12 cellular contexts compared by ENCODE assay signal in genomic region chr5:131647078-131647769, GRCh38. TPM values are rescaled to one million over a fixed set of nuclear protein-coding genes. Genes with fewer than 3 reads are reported as not detected.
DNase-seq lines count a peak whose midpoint lies in the region; ATAC-seq and TF ChIP-seq lines count a peak whose summit lies in the region.
"Had no signal": no experiment of that assay in that cellular context is flagged by ENCODE, and none has a peak within 500 bp of the region (broad histone marks: within the 10 kb centered on the region; RNA-seq: fewer than 3 reads in every experiment).

No MANE protein-coding gene starts in this region.

- peak; percentile 19 for DNase-seq in GM10266 (ENCODE audit: extremely low spot score)
- DNase-seq in Karpas-422, result peak; percentile 70
- no peak for DNase-seq in left ventricle myocardium inferior
- no peak for DNase-seq in cardiac septum (ENCODE audit: low spot score)
- no peak for DNase-seq in NCI-H2196 (lab: John Stamatoyannopoulos, UW; ENCODE audit: unreplicated experiment)
- DNase-seq: C1 segment of cervical spinal cord, NCI-H345, SW 1271, thyroid gland had no signal

- H3K27ac ChIP-seq in Karpas-422 (ENCODE audit: low read length) (peak overlapping the region; percentile 80), left ventricle myocardium inferior (replicated peaks) (no peak overlapping the region)
- H3K27ac ChIP-seq: thyroid gland had no signal

- peak overlapping the region; percentile 14 for H3K9ac ChIP-seq in Karpas-422 (ENCODE audit: low read length)

- no peaks in the 10 kb centered on the region; the same call in 1 of the 2 replicates for H3K9me3 ChIP-seq in Karpas-422 (ENCODE audit: low read length)
- H3K9me3 ChIP-seq in left ventricle myocardium inferior (replicated peaks), result no peaks in the 10 kb centered on the region
- H3K9me3 ChIP-seq: thyroid gland had no signal

- no peaks in the 10 kb centered on the region for H4K20me1 ChIP-seq in Karpas-422 (ENCODE audit: insufficient read depth, low read depth, low read length)

- H3K4me1 ChIP-seq in Karpas-422 (ENCODE audit: low read length) (peaks cover 43% of the 10 kb centered on the region), left ventricle myocardium inferior (no peaks in the 10 kb centered on the region)
- H3K4me1 ChIP-seq: thyroid gland had no signal

- H3K36me3 ChIP-seq in Karpas-422 (ENCODE audit: insufficient read depth, low read length) (peaks cover 37% of the 10 kb centered on the region), left ventricle myocardium inferior (peaks cover 78% of the 10 kb centered on the region)

- peak overlapping the region; percentile 56 for H3K4me2 ChIP-seq in Karpas-422 (ENCODE audit: low read depth, low read length, poor library complexity, severe bottlenecking)

- H3K9me2 ChIP-seq in Karpas-422 (replicated peaks; ENCODE audit: insufficient read depth, low read length), result no peaks in the 10 kb centered on the region

- peak; percentile 83 for ATAC-seq in GM19395 (IDR thresholded peaks at IDR 0.05; ENCODE audit: unreplicated experiment)
- peak; percentile 78 for ATAC-seq in HG02884 (IDR thresholded peaks at IDR 0.05; ENCODE audit: unreplicated experiment)
- no peak for ATAC-seq in SK-N-SH treated with all-trans-retinoic acid at 6 μM for 48 hours

- intact Hi-C loops in left ventricle myocardium inferior (cut with micrococcal nuclease) (no loop called here), cardiac septum (cut with DNase I) (no loop called here)

- H3K4me3 ChIP-seq in Karpas-422 (ENCODE audit: low read length), result peak overlapping the region; percentile 22
- H3K4me3 ChIP-seq in left ventricle myocardium inferior, result no peak overlapping the region
- H3K4me3 ChIP-seq: thyroid gland had no signal

- H2AFZ ChIP-seq in Karpas-422 (ENCODE audit: low read length), result peak overlapping the region; percentile 4

- peak; percentile 23 for TF ChIP-seq CTCF in GM10266 (IDR thresholded peaks at IDR 0.05; ENCODE audit: control insufficient read depth, insufficient read depth, low read depth, missing control alignments)
- TF ChIP-seq CTCF in left ventricle myocardium inferior (IDR thresholded peaks at IDR 0.05; ENCODE audit: borderline replicate concordance), result no peak

- H3K27me3 ChIP-seq in Karpas-422 (ENCODE audit: low read length) (no peaks in the 10 kb centered on the region), left ventricle myocardium inferior (ENCODE audit: low read depth) (no peaks in the 10 kb centered on the region)
- H3K27me3 ChIP-seq: thyroid gland had no signal

- peaks cover 20% of the 10 kb centered on the region; the same call in 1 of the 2 replicates for H3K79me2 ChIP-seq in Karpas-422 (ENCODE audit: low read length)

TF ChIP-seq in SK-N-SH treated with all-trans-retinoic acid at 6 μM for 48 hours, 23 proteins besides CTCF, POLR2A, EP300 and RAD21:
- TF ChIP-seq ESRRG (CRISPR knock-in tag; IDR thresholded peaks at IDR 0.05) (no peak), ZNF565 (CRISPR knock-in tag; conservative IDR thresholded peaks at IDR 0.05; ENCODE audit: low read depth) (no peak), POU6F1 (CRISPR knock-in tag; IDR thresholded peaks at IDR 0.05; ENCODE audit: borderline replicate concordance, low read depth) (no peak), ZC3H10 (CRISPR knock-in tag; IDR thresholded peaks at IDR 0.05) (no peak), ZFP30 (CRISPR knock-in tag; IDR thresholded peaks at IDR 0.05) (no peak), ISL1 (CRISPR knock-in tag; IDR thresholded peaks at IDR 0.05) (no peak), OSR1 (CRISPR knock-in tag; IDR thresholded peaks at IDR 0.05) (no peak), TCF4 (CRISPR knock-in tag; IDR thresholded peaks at IDR 0.05; ENCODE audit: borderline replicate concordance) (no peak), TOX (CRISPR knock-in tag; IDR thresholded peaks at IDR 0.05; ENCODE audit: borderline replicate concordance) (no peak), GLIS3 (CRISPR knock-in tag; IDR thresholded peaks at IDR 0.05) (no peak), CREB5 (CRISPR knock-in tag; IDR thresholded peaks at IDR 0.05; ENCODE audit: low read depth) (no peak), CSDC2 (CRISPR knock-in tag; IDR thresholded peaks at IDR 0.05) (no peak), ZNF8 (CRISPR knock-in tag; IDR thresholded peaks at IDR 0.05) (no peak), ZNF70 (CRISPR knock-in tag; IDR thresholded peaks at IDR 0.05) (no peak), ARNTL (CRISPR knock-in tag; IDR thresholded peaks at IDR 0.05; ENCODE audit: borderline replicate concordance, low read depth) (no peak)

RNA-seq across cellular contexts. Expression of gene RAPGEF6, which starts 12.2 kb away (rescaled TPM):
- 46.8 and 50.7 TPM in 2 replicates for total RNA-seq in Karpas-422 (2014; rRNA removed; shearing (Covaris generic); ENCODE audit: low replicate concordance)
- 9.6 TPM for total RNA-seq in left ventricle myocardium inferior
- total RNA-seq in cardiac septum, result 15.6 TPM

Comparison
In these comparisons a context has a peak if more than half of its experiments do, and no peak if none do; other contexts are left out.
1. DNase-seq: peak in GM10266 (single experiment) and Karpas-422 (single experiment); none in left ventricle myocardium inferior (single experiment), cardiac septum (single experiment) and NCI-H2196 (single experiment).